1 cellular context compared by ENCODE assay signal in genomic region chr4:39697740-39698423, GRCh38.
A peak's percentile ranks its signal among the peaks of the same experiment; 100 is the strongest.
TF ChIP-seq lines count a peak whose summit lies in the region.

TSS of gene UBE2K (plus strand) at chr4:39698136. CDS start at chr4:39698328, 192 bp downstream.

TF ChIP-seq in K562, 482 proteins besides CTCF, POLR2A, EP300 and RAD21 (continued from another document and continues in another):
- TF ChIP-seq TFAP4 (CRISPR knock-in tag; IDR thresholded peaks at IDR 0.05; ENCODE audit: borderline replicate concordance) (peak; percentile 75), DMBX1 (CRISPR knock-in tag; IDR thresholded peaks at IDR 0.05; ENCODE audit: borderline replicate concordance) (no peak), POLR3A (IDR thresholded peaks at IDR 0.05; ENCODE audit: borderline replicate concordance, extremely low read depth, insufficient read depth, insufficient read length) (no peak), RREB1 (CRISPR knock-in tag; IDR thresholded peaks at IDR 0.05) (no peak), E2F1 (CRISPR knock-in tag; IDR thresholded peaks at IDR 0.05) (no peak), SMARCA4 (IDR thresholded peaks at IDR 0.05) (no peak), ZFP36 (IDR thresholded peaks at IDR 0.05; ENCODE audit: low read depth, low read length, partially characterized antibody) (no peak), GATAD2A (IDR thresholded peaks at IDR 0.05) (no peak), CEBPB (tag; IDR thresholded peaks at IDR 0.05) (no peak), MCM3 (IDR thresholded peaks at IDR 0.05) (no peak), STAT6 (CRISPR knock-in tag; IDR thresholded peaks at IDR 0.05) (no peak), ATF1 (CRISPR knock-in tag; IDR thresholded peaks at IDR 0.05) (no peak), ATF1 (tag; IDR thresholded peaks at IDR 0.05) (peak; percentile 45; the same call in 1 of the 2 replicates), ZNF780A (CRISPR knock-in tag; IDR thresholded peaks at IDR 0.05) (no peak), ZNF121 (CRISPR knock-in tag; conservative IDR thresholded peaks at IDR 0.05) (no peak), ELF1 (tag; IDR thresholded peaks at IDR 0.05) (0 out of 2 replicates have a peak, but pooled peaks have one; percentile 37), CBX3 (IDR thresholded peaks at IDR 0.05; ENCODE audit: borderline replicate concordance in 1 of 2, low read length in 2 of 2) (no peak), ZC3H11A (IDR thresholded peaks at IDR 0.05; ENCODE audit: low read depth, low read length) (0 out of 2 replicates have a peak, but pooled peaks have one; percentile 11), JUNB (CRISPR knock-in tag; conservative IDR thresholded peaks at IDR 0.05) (no peak), KAT2B (IDR thresholded peaks at IDR 0.05; ENCODE audit: low read depth, low read length) (no peak), L3MBTL2 (IDR thresholded peaks at IDR 0.05) (peak; percentile 84), ZNF507 (tag; conservative IDR thresholded peaks at IDR 0.05) (no peak), CCNT2 (IDR thresholded peaks at IDR 0.05; ENCODE audit: borderline replicate concordance, extremely low read depth, insufficient read length, low read depth, low read length) (peak; percentile 98), CBFA2T3 (IDR thresholded peaks at IDR 0.05) (no peak), RHOXF2B (CRISPR knock-in tag; conservative IDR thresholded peaks at IDR 0.05) (no peak), NFRKB (IDR thresholded peaks at IDR 0.05; ENCODE audit: low read depth) (peak; percentile 35; the same call in 1 of the 2 replicates), ZNF134 (CRISPR knock-in tag; conservative IDR thresholded peaks at IDR 0.05) (no peak), SREBF1 (IDR thresholded peaks at IDR 0.05; ENCODE audit: borderline replicate concordance, low read depth, low read length) (no peak), SMARCB1 (IDR thresholded peaks at IDR 0.05; ENCODE audit: insufficient read length, low read depth) (no peak), U2AF1 (optimal IDR thresholded peaks at IDR 0.05; ENCODE audit: low read depth, low read length) (no peak)
- TF ChIP-seq, protein P1, sequence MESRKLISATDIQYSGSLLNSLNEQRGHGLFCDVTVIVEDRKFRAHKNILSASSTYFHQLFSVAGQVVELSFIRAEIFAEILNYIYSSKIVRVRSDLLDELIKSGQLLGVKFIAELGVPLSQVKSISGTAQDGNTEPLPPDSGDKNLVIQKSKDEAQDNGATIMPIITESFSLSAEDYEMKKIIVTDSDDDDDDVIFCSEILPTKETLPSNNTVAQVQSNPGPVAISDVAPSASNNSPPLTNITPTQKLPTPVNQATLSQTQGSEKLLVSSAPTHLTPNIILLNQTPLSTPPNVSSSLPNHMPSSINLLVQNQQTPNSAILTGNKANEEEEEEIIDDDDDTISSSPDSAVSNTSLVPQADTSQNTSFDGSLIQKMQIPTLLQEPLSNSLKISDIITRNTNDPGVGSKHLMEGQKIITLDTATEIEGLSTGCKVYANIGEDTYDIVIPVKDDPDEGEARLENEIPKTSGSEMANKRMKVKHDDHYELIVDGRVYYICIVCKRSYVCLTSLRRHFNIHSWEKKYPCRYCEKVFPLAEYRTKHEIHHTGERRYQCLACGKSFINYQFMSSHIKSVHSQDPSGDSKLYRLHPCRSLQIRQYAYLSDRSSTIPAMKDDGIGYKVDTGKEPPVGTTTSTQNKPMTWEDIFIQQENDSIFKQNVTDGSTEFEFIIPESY (CRISPR knock-in tag; IDR thresholded peaks at IDR 0.05) = no peak
- TF ChIP-seq, protein P2, sequence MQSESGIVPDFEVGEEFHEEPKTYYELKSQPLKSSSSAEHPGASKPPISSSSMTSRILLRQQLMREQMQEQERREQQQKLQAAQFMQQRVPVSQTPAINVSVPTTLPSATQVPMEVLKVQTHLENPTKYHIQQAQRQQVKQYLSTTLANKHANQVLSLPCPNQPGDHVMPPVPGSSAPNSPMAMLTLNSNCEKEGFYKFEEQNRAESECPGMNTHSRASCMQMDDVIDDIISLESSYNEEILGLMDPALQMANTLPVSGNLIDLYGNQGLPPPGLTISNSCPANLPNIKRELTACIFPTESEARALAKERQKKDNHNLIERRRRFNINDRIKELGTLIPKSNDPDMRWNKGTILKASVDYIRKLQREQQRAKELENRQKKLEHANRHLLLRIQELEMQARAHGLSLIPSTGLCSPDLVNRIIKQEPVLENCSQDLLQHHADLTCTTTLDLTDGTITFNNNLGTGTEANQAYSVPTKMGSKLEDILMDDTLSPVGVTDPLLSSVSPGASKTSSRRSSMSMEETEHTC (IDR thresholded peaks at IDR 0.05) = no peak
- TF ChIP-seq, protein P3, sequence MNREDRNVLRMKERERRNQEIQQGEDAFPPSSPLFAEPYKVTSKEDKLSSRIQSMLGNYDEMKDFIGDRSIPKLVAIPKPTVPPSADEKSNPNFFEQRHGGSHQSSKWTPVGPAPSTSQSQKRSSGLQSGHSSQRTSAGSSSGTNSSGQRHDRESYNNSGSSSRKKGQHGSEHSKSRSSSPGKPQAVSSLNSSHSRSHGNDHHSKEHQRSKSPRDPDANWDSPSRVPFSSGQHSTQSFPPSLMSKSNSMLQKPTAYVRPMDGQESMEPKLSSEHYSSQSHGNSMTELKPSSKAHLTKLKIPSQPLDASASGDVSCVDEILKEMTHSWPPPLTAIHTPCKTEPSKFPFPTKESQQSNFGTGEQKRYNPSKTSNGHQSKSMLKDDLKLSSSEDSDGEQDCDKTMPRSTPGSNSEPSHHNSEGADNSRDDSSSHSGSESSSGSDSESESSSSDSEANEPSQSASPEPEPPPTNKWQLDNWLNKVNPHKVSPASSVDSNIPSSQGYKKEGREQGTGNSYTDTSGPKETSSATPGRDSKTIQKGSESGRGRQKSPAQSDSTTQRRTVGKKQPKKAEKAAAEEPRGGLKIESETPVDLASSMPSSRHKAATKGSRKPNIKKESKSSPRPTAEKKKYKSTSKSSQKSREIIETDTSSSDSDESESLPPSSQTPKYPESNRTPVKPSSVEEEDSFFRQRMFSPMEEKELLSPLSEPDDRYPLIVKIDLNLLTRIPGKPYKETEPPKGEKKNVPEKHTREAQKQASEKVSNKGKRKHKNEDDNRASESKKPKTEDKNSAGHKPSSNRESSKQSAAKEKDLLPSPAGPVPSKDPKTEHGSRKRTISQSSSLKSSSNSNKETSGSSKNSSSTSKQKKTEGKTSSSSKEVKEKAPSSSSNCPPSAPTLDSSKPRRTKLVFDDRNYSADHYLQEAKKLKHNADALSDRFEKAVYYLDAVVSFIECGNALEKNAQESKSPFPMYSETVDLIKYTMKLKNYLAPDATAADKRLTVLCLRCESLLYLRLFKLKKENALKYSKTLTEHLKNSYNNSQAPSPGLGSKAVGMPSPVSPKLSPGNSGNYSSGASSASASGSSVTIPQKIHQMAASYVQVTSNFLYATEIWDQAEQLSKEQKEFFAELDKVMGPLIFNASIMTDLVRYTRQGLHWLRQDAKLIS (CRISPR knock-in tag; IDR thresholded peaks at IDR 0.05) = peak; percentile 61
